In the genomic region with DNA sequence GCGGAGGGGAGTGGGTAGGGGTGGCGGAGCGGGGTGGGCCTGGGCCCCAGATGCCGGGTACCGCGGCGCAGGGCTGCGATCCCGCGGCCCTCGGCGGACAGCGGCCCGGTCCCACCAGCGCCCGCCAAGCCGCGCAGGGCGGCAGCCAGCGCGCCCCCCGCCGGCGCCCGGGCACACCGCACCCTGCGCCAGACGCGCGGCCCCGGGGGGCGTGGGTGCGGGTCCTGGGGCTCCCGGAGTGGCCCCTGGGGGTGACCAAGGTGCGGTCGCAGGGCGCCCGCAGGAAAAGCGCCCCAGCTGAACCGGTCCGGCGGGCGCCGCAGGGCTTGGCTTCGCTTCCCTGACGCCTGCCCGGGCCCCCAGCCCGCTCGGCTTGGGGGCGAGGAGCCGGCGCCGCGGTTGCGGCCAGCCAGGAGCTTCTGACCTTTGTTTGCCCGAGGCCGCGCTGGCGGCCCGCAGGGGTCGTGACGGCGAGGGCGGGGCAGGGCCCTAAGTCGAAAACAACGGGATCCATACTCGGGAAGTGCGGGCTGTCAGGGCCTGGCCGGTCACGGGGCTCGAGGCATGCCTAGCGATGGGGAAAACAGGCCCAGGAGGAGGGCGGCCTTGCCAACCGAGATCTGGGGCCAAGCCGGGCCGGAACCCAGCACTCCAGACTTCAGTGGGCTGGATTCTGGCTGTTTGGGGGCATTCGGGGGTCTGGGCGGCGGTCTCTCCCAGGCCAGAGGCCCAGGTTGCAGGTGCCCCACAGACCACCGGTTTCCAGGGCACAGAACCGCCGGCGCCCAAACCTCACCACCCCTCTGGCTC, we compare ENCODE assay signal across 1 cellular context.
TF ChIP-seq lines count a peak whose summit lies in the region.

No MANE protein-coding gene starts in this region.

TF ChIP-seq in K562, 482 proteins besides CTCF, POLR2A, EP300 and RAD21 (continued from another document and continues in another):
- TF ChIP-seq RFX5 (IDR thresholded peaks at IDR 0.05; ENCODE audit: low read depth, low read length) = no peak
- no peak for TF ChIP-seq ZNF57 (CRISPR knock-in tag; IDR thresholded peaks at IDR 0.05)
- TF ChIP-seq NR4A1 (CRISPR knock-in tag; IDR thresholded peaks at IDR 0.05) = no peak
- no peak for TF ChIP-seq NR4A1 (tag; IDR thresholded peaks at IDR 0.05)
- TF ChIP-seq POLR2B (IDR thresholded peaks at IDR 0.05; ENCODE audit: low read depth, partially characterized antibody) = no peak
- TF ChIP-seq ZEB2 (IDR thresholded peaks at IDR 0.05) = no peak
- no peak for TF ChIP-seq ELF4 (CRISPR knock-in tag; IDR thresholded peaks at IDR 0.05)
- TF ChIP-seq HEY1 (CRISPR knock-in tag; IDR thresholded peaks at IDR 0.05; ENCODE audit: borderline replicate concordance) = no peak
- TF ChIP-seq, protein P1, sequence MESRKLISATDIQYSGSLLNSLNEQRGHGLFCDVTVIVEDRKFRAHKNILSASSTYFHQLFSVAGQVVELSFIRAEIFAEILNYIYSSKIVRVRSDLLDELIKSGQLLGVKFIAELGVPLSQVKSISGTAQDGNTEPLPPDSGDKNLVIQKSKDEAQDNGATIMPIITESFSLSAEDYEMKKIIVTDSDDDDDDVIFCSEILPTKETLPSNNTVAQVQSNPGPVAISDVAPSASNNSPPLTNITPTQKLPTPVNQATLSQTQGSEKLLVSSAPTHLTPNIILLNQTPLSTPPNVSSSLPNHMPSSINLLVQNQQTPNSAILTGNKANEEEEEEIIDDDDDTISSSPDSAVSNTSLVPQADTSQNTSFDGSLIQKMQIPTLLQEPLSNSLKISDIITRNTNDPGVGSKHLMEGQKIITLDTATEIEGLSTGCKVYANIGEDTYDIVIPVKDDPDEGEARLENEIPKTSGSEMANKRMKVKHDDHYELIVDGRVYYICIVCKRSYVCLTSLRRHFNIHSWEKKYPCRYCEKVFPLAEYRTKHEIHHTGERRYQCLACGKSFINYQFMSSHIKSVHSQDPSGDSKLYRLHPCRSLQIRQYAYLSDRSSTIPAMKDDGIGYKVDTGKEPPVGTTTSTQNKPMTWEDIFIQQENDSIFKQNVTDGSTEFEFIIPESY (CRISPR knock-in tag; IDR thresholded peaks at IDR 0.05) = 0 out of 2 replicates have a peak, but pooled peaks have one; percentile 37
- TF ChIP-seq POLR2AphosphoS2 (IDR thresholded peaks at IDR 0.05; ENCODE audit: low read length) = no peak
- TF ChIP-seq CREB1 (IDR thresholded peaks at IDR 0.05) = no peak
- TF ChIP-seq CREB1 (CRISPR knock-in tag; IDR thresholded peaks at IDR 0.05) = no peak
- TF ChIP-seq, protein P2, sequence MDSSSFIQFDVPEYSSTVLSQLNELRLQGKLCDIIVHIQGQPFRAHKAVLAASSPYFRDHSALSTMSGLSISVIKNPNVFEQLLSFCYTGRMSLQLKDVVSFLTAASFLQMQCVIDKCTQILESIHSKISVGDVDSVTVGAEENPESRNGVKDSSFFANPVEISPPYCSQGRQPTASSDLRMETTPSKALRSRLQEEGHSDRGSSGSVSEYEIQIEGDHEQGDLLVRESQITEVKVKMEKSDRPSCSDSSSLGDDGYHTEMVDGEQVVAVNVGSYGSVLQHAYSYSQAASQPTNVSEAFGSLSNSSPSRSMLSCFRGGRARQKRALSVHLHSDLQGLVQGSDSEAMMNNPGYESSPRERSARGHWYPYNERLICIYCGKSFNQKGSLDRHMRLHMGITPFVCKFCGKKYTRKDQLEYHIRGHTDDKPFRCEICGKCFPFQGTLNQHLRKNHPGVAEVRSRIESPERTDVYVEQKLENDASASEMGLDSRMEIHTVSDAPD (CRISPR knock-in tag; IDR thresholded peaks at IDR 0.05) = no peak
- TF ChIP-seq MYC (IDR thresholded peaks at IDR 0.05; ENCODE audit: low read depth, low read length) = no peak
- no peak for TF ChIP-seq MYC (CRISPR knock-in tag; IDR thresholded peaks at IDR 0.05; ENCODE audit: borderline replicate concordance, low read depth)
- no peak for TF ChIP-seq ZNF583 (CRISPR knock-in tag; IDR thresholded peaks at IDR 0.05)
- no peak for TF ChIP-seq KLF1 (tag; IDR thresholded peaks at IDR 0.05)
- no peak for TF ChIP-seq ZNF133 (CRISPR knock-in tag; IDR thresholded peaks at IDR 0.05)
- no peak for TF ChIP-seq NR0B1 (IDR thresholded peaks at IDR 0.05; ENCODE audit: partially characterized antibody)
- TF ChIP-seq ZFP36 (IDR thresholded peaks at IDR 0.05; ENCODE audit: low read depth, low read length, partially characterized antibody) = no peak
- no peak for TF ChIP-seq ZNF263 (CRISPR knock-in tag; IDR thresholded peaks at IDR 0.05; ENCODE audit: borderline replicate concordance)
- TF ChIP-seq SRSF9 (IDR thresholded peaks at IDR 0.05; ENCODE audit: borderline replicate concordance, low read depth, low read length) = no peak
- TF ChIP-seq ZBTB7A (IDR thresholded peaks at IDR 0.05; ENCODE audit: borderline replicate concordance, control insufficient read depth, low read depth, low read length) = peak; percentile 94
- TF ChIP-seq ZNF780A (CRISPR knock-in tag; IDR thresholded peaks at IDR 0.05) = no peak
- TF ChIP-seq ESRRA (IDR thresholded peaks at IDR 0.05; ENCODE audit: borderline replicate concordance, low read depth) = 0 out of 2 replicates have a peak, but pooled peaks have one; percentile 28
- TF ChIP-seq, protein P3, sequence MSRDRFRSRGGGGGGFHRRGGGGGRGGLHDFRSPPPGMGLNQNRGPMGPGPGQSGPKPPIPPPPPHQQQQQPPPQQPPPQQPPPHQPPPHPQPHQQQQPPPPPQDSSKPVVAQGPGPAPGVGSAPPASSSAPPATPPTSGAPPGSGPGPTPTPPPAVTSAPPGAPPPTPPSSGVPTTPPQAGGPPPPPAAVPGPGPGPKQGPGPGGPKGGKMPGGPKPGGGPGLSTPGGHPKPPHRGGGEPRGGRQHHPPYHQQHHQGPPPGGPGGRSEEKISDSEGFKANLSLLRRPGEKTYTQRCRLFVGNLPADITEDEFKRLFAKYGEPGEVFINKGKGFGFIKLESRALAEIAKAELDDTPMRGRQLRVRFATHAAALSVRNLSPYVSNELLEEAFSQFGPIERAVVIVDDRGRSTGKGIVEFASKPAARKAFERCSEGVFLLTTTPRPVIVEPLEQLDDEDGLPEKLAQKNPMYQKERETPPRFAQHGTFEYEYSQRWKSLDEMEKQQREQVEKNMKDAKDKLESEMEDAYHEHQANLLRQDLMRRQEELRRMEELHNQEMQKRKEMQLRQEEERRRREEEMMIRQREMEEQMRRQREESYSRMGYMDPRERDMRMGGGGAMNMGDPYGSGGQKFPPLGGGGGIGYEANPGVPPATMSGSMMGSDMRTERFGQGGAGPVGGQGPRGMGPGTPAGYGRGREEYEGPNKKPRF (IDR thresholded peaks at IDR 0.05; ENCODE audit: low read depth, low read length) = no peak
- peak; percentile 41 for TF ChIP-seq CTCFL (IDR thresholded peaks at IDR 0.05; ENCODE audit: borderline replicate concordance, insufficient read depth, low read depth, low read length, poor library complexity, severe bottlenecking)
- no peak for TF ChIP-seq SUPT5H (IDR thresholded peaks at IDR 0.05)
- peak in 1 of 2 experiments; percentile 34; a peak in 1 of 4 replicates for TF ChIP-seq MAZ (CRISPR knock-in tag; conservative IDR thresholded peaks at IDR 0.05 in 1 of 2, IDR thresholded peaks at IDR 0.05 in 1 of 2)
- TF ChIP-seq ZNF134 (CRISPR knock-in tag; conservative IDR thresholded peaks at IDR 0.05) = no peak
- no peak for TF ChIP-seq COPS2 (conservative IDR thresholded peaks at IDR 0.05)
- TF ChIP-seq, protein P4, sequence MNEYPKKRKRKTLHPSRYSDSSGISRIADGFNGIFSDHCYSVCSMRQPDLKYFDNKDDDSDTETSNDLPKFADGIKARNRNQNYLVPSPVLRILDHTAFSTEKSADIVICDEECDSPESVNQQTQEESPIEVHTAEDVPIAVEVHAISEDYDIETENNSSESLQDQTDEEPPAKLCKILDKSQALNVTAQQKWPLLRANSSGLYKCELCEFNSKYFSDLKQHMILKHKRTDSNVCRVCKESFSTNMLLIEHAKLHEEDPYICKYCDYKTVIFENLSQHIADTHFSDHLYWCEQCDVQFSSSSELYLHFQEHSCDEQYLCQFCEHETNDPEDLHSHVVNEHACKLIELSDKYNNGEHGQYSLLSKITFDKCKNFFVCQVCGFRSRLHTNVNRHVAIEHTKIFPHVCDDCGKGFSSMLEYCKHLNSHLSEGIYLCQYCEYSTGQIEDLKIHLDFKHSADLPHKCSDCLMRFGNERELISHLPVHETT (CRISPR knock-in tag; conservative IDR thresholded peaks at IDR 0.05 in 1 of 2, IDR thresholded peaks at IDR 0.05 in 1 of 2) = no peak
- TF ChIP-seq, protein P5, sequence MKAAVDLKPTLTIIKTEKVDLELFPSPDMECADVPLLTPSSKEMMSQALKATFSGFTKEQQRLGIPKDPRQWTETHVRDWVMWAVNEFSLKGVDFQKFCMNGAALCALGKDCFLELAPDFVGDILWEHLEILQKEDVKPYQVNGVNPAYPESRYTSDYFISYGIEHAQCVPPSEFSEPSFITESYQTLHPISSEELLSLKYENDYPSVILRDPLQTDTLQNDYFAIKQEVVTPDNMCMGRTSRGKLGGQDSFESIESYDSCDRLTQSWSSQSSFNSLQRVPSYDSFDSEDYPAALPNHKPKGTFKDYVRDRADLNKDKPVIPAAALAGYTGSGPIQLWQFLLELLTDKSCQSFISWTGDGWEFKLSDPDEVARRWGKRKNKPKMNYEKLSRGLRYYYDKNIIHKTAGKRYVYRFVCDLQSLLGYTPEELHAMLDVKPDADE (conservative IDR thresholded peaks at IDR 0.05; ENCODE audit: control insufficient read depth, low read depth, low read length) = 0 out of 2 replicates have a peak, but pooled peaks have one; percentile 9
- TF ChIP-seq GABPB1 (CRISPR knock-in tag; IDR thresholded peaks at IDR 0.05) = no peak
- no peak for TF ChIP-seq PPARD (CRISPR knock-in tag; IDR thresholded peaks at IDR 0.05)
- no peak for TF ChIP-seq SREBF1 (IDR thresholded peaks at IDR 0.05; ENCODE audit: borderline replicate concordance, low read depth, low read length)
- no peak for TF ChIP-seq ILF3 (IDR thresholded peaks at IDR 0.05; ENCODE audit: borderline replicate concordance)
- TF ChIP-seq, protein P6, sequence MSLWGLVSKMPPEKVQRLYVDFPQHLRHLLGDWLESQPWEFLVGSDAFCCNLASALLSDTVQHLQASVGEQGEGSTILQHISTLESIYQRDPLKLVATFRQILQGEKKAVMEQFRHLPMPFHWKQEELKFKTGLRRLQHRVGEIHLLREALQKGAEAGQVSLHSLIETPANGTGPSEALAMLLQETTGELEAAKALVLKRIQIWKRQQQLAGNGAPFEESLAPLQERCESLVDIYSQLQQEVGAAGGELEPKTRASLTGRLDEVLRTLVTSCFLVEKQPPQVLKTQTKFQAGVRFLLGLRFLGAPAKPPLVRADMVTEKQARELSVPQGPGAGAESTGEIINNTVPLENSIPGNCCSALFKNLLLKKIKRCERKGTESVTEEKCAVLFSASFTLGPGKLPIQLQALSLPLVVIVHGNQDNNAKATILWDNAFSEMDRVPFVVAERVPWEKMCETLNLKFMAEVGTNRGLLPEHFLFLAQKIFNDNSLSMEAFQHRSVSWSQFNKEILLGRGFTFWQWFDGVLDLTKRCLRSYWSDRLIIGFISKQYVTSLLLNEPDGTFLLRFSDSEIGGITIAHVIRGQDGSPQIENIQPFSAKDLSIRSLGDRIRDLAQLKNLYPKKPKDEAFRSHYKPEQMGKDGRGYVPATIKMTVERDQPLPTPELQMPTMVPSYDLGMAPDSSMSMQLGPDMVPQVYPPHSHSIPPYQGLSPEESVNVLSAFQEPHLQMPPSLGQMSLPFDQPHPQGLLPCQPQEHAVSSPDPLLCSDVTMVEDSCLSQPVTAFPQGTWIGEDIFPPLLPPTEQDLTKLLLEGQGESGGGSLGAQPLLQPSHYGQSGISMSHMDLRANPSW (CRISPR knock-in tag; IDR thresholded peaks at IDR 0.05) = 0 out of 2 replicates have a peak, but pooled peaks have one; percentile 52
- no peak for TF ChIP-seq PKNOX1 (IDR thresholded peaks at IDR 0.05)
- TF ChIP-seq EHMT2 (IDR thresholded peaks at IDR 0.05) = no peak
- TF ChIP-seq HMGN3 (IDR thresholded peaks at IDR 0.05; ENCODE audit: borderline replicate concordance, extremely low read depth, insufficient read length, low read depth, low read length) = peak; percentile 47
